27 cellular contexts compared by ENCODE assay signal in genomic region chr2:177044686-177045085, GRCh38.
"Had no signal": no experiment of that assay in that cellular context is flagged by ENCODE, and none has a peak within 500 bp of the region (broad histone marks: within the 10 kb centered on the region; RNA-seq: fewer than 3 reads in every experiment).

No MANE protein-coding gene starts in this region.

- H3K36me3 ChIP-seq: heart left ventricle, left ventricle myocardium inferior, stomach, suprapubic skin, thoracic aorta, tibial artery, upper lobe of right lung had no signal

- H3K4me1 Mint-ChIP-seq: naive thymus-derived CD4-positive, alpha-beta T cell; neural crest cell had no signal

- H3K79me2 ChIP-seq: parathyroid adenoma had no signal

- H3K36me3 Mint-ChIP-seq: mesothelial cell of epicardium; naive thymus-derived CD4-positive, alpha-beta T cell; natural killer cell treated with Interleukin-12 subunit alpha and Interleukin-12 subunit beta and Interleukin-15 and Interleukin-18, amount 100 ng/mL, for 72 hours had no signal

- H3K9me3 ChIP-seq: heart left ventricle, suprapubic skin, thoracic aorta, tibial artery, upper lobe of right lung had no signal

- H3K27ac Mint-ChIP-seq: mesothelial cell of epicardium; naive thymus-derived CD4-positive, alpha-beta T cell; natural killer cell treated with Interleukin-12 subunit alpha and Interleukin-12 subunit beta and Interleukin-15 and Interleukin-18, amount 100 ng/mL, for 72 hours; progenitor cell of endocrine pancreas had no signal

- H3K27me3 ChIP-seq: tibial artery, upper lobe of right lung had no signal

- FAIRE-seq: urothelium cell line had no signal

- H3K4me1 ChIP-seq: heart left ventricle, left ventricle myocardium inferior, parathyroid adenoma, stomach, suprapubic skin, tibial artery, upper lobe of right lung had no signal

- H2AFZ ChIP-seq: parathyroid adenoma had no signal

- H3K4me3 Mint-ChIP-seq: mesothelial cell of epicardium; naive thymus-derived CD4-positive, alpha-beta T cell; natural killer cell treated with Interleukin-12 subunit alpha and Interleukin-12 subunit beta and Interleukin-15 and Interleukin-18, amount 100 ng/mL, for 72 hours; neural crest cell had no signal

- DNase-seq: heart left ventricle; islet precursor cell; left ventricle myocardium inferior; mesendoderm; naive thymus-derived CD4-positive, alpha-beta T cell; occipital lobe; right cardiac atrium; stimulated activated CD4-positive, alpha-beta T cell treated with anti-CD3 and anti-CD28 coated beads, Interleukin-12 subunit alpha, Interleukin-12 subunit beta, amount 100 ng/mL, for 4 hours; stimulated activated CD4-positive, alpha-beta T cell treated with anti-CD3 and anti-CD28 coated beads, Interleukin-15, amount 100 ng/mL, for 24 hours; stimulated activated CD4-positive, alpha-beta T cell treated with anti-CD3 and anti-CD28 coated beads, Interleukin-2, amount 100 ng/mL, for 24 hours; stimulated activated CD4-positive, alpha-beta T cell treated with anti-CD3 and anti-CD28 coated beads, Interleukin-4, amount 100 ng/mL, for 1 hour; stimulated activated naive CD4-positive, alpha-beta T cell; stomach; tibial artery; trophoblast cell; upper lobe of right lung had no signal

- H3K4me3 ChIP-seq: heart left ventricle, left ventricle myocardium inferior, lung, skin epidermis, stomach, suprapubic skin, thoracic aorta, tibial artery, upper lobe of right lung had no signal

- H3K9me3 Mint-ChIP-seq: natural killer cell treated with Interleukin-12 subunit alpha and Interleukin-12 subunit beta and Interleukin-15 and Interleukin-18, amount 100 ng/mL, for 72 hours had no signal

- H3K27ac ChIP-seq: heart left ventricle, left ventricle myocardium inferior, parathyroid adenoma, skin epidermis, stomach, suprapubic skin, thoracic aorta, tibial artery, upper lobe of right lung had no signal

- H3K9ac ChIP-seq: parathyroid adenoma had no signal

- ATAC-seq: heart left ventricle; naive thymus-derived CD4-positive, alpha-beta T cell; natural killer cell treated with Interleukin-12 subunit alpha and Interleukin-12 subunit beta and Interleukin-15 and Interleukin-18, amount 100 ng/mL, for 72 hours; right cardiac atrium; sciatic nerve; upper lobe of right lung had no signal
